23 cellular contexts compared by ENCODE assay signal in the genomic region with DNA sequence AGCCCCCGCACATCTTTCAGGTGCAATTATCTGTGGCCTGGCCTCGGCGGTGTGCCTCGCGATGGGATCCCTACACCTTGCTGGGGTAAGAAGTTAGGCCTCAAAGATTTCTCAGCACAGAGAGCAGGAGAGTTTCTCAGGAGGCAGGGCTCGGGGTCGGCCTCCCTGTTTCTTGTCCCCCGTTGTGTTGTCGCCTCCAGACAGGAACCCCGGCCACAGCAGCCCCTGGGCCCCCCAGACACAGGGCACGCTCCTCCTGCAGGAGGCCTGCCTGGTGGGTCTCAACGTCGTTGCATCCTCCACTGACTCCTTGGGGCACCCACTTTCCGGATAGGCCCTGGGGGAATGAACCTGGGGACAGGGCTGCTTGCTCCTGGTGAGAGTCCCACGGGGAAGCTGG.
"Had no signal": no experiment of that assay in that cellular context is flagged by ENCODE, and none has a peak within 500 bp of the region (broad histone marks: within the 10 kb centered on the region; RNA-seq: fewer than 3 reads in every experiment).

No MANE protein-coding gene starts in this region.

- H3K9me3 ChIP-seq: colonic mucosa, esophagus squamous epithelium, gastrocnemius medialis, left lung, lower lobe of right lung had no signal

- H3K9me3 Mint-ChIP-seq: dendritic cell treated with granulocyte-macrophage colony-stimulating factor and Interleukin-4, amounts not matched to agents 40 ng/mL and 50 ng/mL, for 4 days; effector memory CD8-positive, alpha-beta T cell; endodermal cell had no signal

- H3K36me3 ChIP-seq: colonic mucosa, esophagus squamous epithelium, gastrocnemius medialis, heart right ventricle, left lung, lower lobe of right lung had no signal

- H3K27me3 ChIP-seq: colonic mucosa, gastrocnemius medialis had no signal

- H3K27ac Mint-ChIP-seq: dendritic cell treated with granulocyte-macrophage colony-stimulating factor and Interleukin-4, amounts not matched to agents 40 ng/mL and 50 ng/mL, for 4 days; effector memory CD8-positive, alpha-beta T cell; endodermal cell had no signal

- H3K4me1 Mint-ChIP-seq: endodermal cell had no signal

- H3K4me3 ChIP-seq: colonic mucosa, esophagus squamous epithelium, gastrocnemius medialis, heart right ventricle, left lung, lower lobe of right lung had no signal

- DNase-seq: colonic mucosa; cortex of kidney; effector CD8-positive, alpha-beta T cell; effector memory CD8-positive, alpha-beta T cell; endodermal cell; erythroblast; esophagus squamous epithelium; foreskin fibroblast; foreskin melanocyte; gastrocnemius medialis; glutamatergic neuron; head of caudate nucleus; heart right ventricle; hippocampal formation; left cardiac atrium; left lung; left ventricle myocardium superior; lower lobe of right lung; mesenchymal stem cell; midbrain had no signal

- H3K27ac ChIP-seq: colonic mucosa, epithelial cell of prostate, esophagus squamous epithelium, gastrocnemius medialis, heart right ventricle, left lung, lower lobe of right lung had no signal

- ATAC-seq: effector memory CD8-positive, alpha-beta T cell; esophagus mucosa; gastrocnemius medialis; heart right ventricle; left cardiac atrium; left lung; left ventricle myocardium superior; lower lobe of right lung had no signal

- H3K4me3 Mint-ChIP-seq: dendritic cell treated with granulocyte-macrophage colony-stimulating factor and Interleukin-4, amounts not matched to agents 40 ng/mL and 50 ng/mL, for 4 days; effector memory CD8-positive, alpha-beta T cell; endodermal cell had no signal

- H3K4me1 ChIP-seq: colonic mucosa, esophagus squamous epithelium, gastrocnemius medialis, heart right ventricle, left lung, lower lobe of right lung had no signal
